In genomic region chr12:117855165-117855564, GRCh38 we compare ENCODE assay signal across 1 cellular context.
TF ChIP-seq lines count a peak whose summit lies in the region.

No MANE protein-coding gene starts in this region.

TF ChIP-seq in H1, 55 proteins besides CTCF, POLR2A, EP300 and RAD21 (continued from another document):
- TF ChIP-seq CHD7 (IDR thresholded peaks at IDR 0.05; ENCODE audit: insufficient replicate concordance, low read length) (no peak), RFX5 (IDR thresholded peaks at IDR 0.05; ENCODE audit: borderline replicate concordance, low read depth, low read length) (no peak), CBX8 (IDR thresholded peaks at IDR 0.05; ENCODE audit: borderline replicate concordance, low read depth, low read length) (no peak), BCL11A (IDR thresholded peaks at IDR 0.05; ENCODE audit: low read depth in 2 of 2, low read length in 2 of 2) (no peak), CTBP2 (IDR thresholded peaks at IDR 0.05; ENCODE audit: borderline replicate concordance, insufficient read depth, insufficient read length, low read length) (no peak), SAP30 (IDR thresholded peaks at IDR 0.05; ENCODE audit: insufficient read depth, insufficient replicate concordance, low read length) (no peak), EGR1 (IDR thresholded peaks at IDR 0.05; ENCODE audit: borderline replicate concordance, low read depth, low read length) (no peak), CHD1 (IDR thresholded peaks at IDR 0.05; ENCODE audit: low read depth, low read length) (no peak), PHF8 (conservative IDR thresholded peaks at IDR 0.05; ENCODE audit: low read depth, low read length) (no peak)
